25 cellular contexts compared by ENCODE assay signal in the genomic region with DNA sequence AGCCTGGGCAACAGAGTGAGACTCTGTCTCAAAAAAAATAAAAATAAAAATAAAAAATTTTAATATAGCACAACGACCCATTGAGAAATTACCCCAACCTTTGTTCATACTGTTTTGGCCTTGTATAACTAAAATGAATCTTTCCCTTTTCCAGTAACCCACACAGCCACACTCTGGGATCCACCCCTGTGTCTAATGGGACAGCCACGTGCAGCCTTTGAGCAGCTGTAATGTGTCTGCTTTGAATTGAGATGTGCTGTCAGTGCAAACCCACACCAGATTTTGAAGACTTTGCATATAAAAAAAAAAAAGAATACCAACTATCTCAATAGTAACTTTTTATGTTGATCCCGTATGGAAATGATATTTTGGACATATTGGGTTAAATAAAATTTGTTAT.
"Had no signal": no experiment of that assay in that cellular context is flagged by ENCODE, and none has a peak within 500 bp of the region (broad histone marks: within the 10 kb centered on the region; RNA-seq: fewer than 3 reads in every experiment).

No MANE protein-coding gene starts in this region.

- H3K27ac ChIP-seq: brain microvascular endothelial cell, epithelial cell of prostate, esophagus squamous epithelium, heart left ventricle had no signal

- ATAC-seq: activated T-cell treated with anti-CD3 and anti-CD28 coated beads, Interleukin-2, amount 50 U/mL, for 72 hours; heart left ventricle had no signal

- H3K4me3 Mint-ChIP-seq: activated CD4-positive, alpha-beta memory T cell treated with anti-CD3 and anti-CD28 coated beads, Interleukin-2, amount 10 ng/mL, durations not matched to agents 7 days and 5 days; activated CD4-positive, alpha-beta T cell treated with anti-CD3 and anti-CD28 coated beads, Interleukin-2, amount 10 ng/mL, durations not matched to agents 7 days and 5 days; activated naive CD4-positive, alpha-beta T cell treated with anti-CD3 and anti-CD28 coated beads, Interleukin-2, amount 10 ng/mL, durations not matched to agents 7 days and 5 days; activated naive CD8-positive, alpha-beta T cell; activated T-cell treated with anti-CD3 and anti-CD28 coated beads, Interleukin-2, amount 50 U/mL, for 24 hours; activated T-cell treated with anti-CD3 and anti-CD28 coated beads, Interleukin-2, amount 50 U/mL, for 72 hours had no signal

- DNase-seq: activated CD4-positive, alpha-beta memory T cell treated with anti-CD3 and anti-CD28 coated beads, Interleukin-2, amount 10 ng/mL, durations not matched to agents 7 days and 5 days; activated CD4-positive, alpha-beta T cell treated with anti-CD3 and anti-CD28 coated beads for 1 hour; activated CD4-positive, alpha-beta T cell treated with anti-CD3 and anti-CD28 coated beads for 4 hours; activated CD4-positive, alpha-beta T cell treated with anti-CD3 and anti-CD28 coated beads, Interleukin-2, amount 10 ng/mL, durations not matched to agents 7 days and 5 days; activated CD4-positive, alpha-beta T cell treated with anti-CD3 and anti-CD28 coated beads, Interleukin-2, amount 50 U/mL, for 4 hours; activated CD4-positive, CD25-positive, alpha-beta regulatory T cell; activated CD8-positive, alpha-beta memory T cell treated with anti-CD3 and anti-CD28 coated beads, Interleukin-2, amount 50 U/mL, for 48 hours; activated gamma-delta T cell; activated naive CD4-positive, alpha-beta T cell; activated naive CD4-positive, alpha-beta T cell treated with anti-CD3 and anti-CD28 coated beads, Interleukin-2, amount 10 ng/mL, durations not matched to agents 7 days and 5 days; activated T-cell treated with anti-CD3 and anti-CD28 coated beads for 4 hours; activated T-cell treated with anti-CD3 and anti-CD28 coated beads, Interleukin-2, amount 50 U/mL, for 24 hours; activated T-cell treated with anti-CD3 and anti-CD28 coated beads, Interleukin-2, amount 50 U/mL, for 72 hours; amniotic stem cell; brain microvascular endothelial cell; cortex of kidney; dermis blood vessel endothelial cell; effector CD8-positive, alpha-beta T cell; esophagus squamous epithelium; foreskin fibroblast; heart left ventricle; T-helper 1 cell; T-helper 2 cell had no signal

- H3K4me3 ChIP-seq: esophagus squamous epithelium, heart left ventricle had no signal

- H3K36me3 ChIP-seq: brain microvascular endothelial cell, esophagus squamous epithelium, heart left ventricle had no signal

- H3K36me3 Mint-ChIP-seq: activated naive CD4-positive, alpha-beta T cell treated with anti-CD3 and anti-CD28 coated beads, Interleukin-2, amount 10 ng/mL, durations not matched to agents 7 days and 5 days had no signal

- H3K27me3 Mint-ChIP-seq: activated naive CD4-positive, alpha-beta T cell treated with anti-CD3 and anti-CD28 coated beads, Interleukin-2, amount 10 ng/mL, durations not matched to agents 7 days and 5 days; activated naive CD8-positive, alpha-beta T cell; activated T-cell treated with anti-CD3 and anti-CD28 coated beads, Interleukin-2, amount 50 U/mL, for 24 hours had no signal

- H3K4me1 ChIP-seq: esophagus squamous epithelium, heart left ventricle had no signal

- H3K27ac Mint-ChIP-seq: activated CD4-positive, alpha-beta memory T cell treated with anti-CD3 and anti-CD28 coated beads, Interleukin-2, amount 10 ng/mL, durations not matched to agents 7 days and 5 days; activated CD4-positive, alpha-beta T cell treated with anti-CD3 and anti-CD28 coated beads, Interleukin-2, amount 10 ng/mL, durations not matched to agents 7 days and 5 days; activated naive CD4-positive, alpha-beta T cell treated with anti-CD3 and anti-CD28 coated beads, Interleukin-2, amount 10 ng/mL, durations not matched to agents 7 days and 5 days; activated naive CD8-positive, alpha-beta T cell; activated T-cell treated with anti-CD3 and anti-CD28 coated beads, Interleukin-2, amount 50 U/mL, for 24 hours; activated T-cell treated with anti-CD3 and anti-CD28 coated beads, Interleukin-2, amount 50 U/mL, for 72 hours had no signal
